In the genomic region with DNA sequence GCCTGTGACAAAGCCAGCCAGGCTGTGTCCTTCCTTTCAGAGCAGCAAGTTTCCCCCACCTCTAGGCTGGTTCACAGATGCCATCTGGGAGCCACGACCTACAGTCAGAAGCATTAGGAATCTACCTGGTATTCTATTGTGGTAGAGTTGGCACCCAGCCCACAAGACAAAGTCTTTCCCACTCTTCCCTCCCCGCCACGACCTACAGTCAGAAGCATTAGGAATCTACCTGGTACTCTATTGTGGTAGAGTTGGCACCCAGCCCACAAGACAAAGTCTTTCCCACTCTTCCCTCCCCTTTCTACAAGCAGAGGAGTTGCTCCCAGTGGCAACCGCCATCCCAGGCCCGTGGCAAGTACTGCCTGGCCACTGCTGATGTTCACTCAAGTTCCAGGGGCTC, we compare ENCODE assay signal across 18 cellular contexts.
"Had no signal": no experiment of that assay in that cellular context is flagged by ENCODE, and none has a peak within 500 bp of the region (broad histone marks: within the 10 kb centered on the region; RNA-seq: fewer than 3 reads in every experiment).

No MANE protein-coding gene starts in this region.

- H3K4me1 ChIP-seq: gastroesophageal sphincter, sigmoid colon, testis, uterus had no signal

- H3K27ac ChIP-seq: coronary artery, gastroesophageal sphincter, hepatocyte, sigmoid colon, testis, uterus had no signal

- H3K27me3 ChIP-seq: gastroesophageal sphincter, hepatocyte, sigmoid colon, testis, uterus had no signal

- H3K9me3 ChIP-seq: gastroesophageal sphincter, sigmoid colon, testis, uterus had no signal

- H3K4me3 ChIP-seq: coronary artery, gastroesophageal sphincter, hepatocyte, sigmoid colon, testis, uterus had no signal

- ATAC-seq: activated T-helper 17 cell treated with anti-CD3 and anti-CD28 coated beads, Interleukin-2, amount 50 U/mL, for 72 hours; gastroesophageal sphincter; left cardiac atrium; stimulated activated naive CD8-positive, alpha-beta T cell treated with anti-CD3 and anti-CD28 coated beads, Interleukin-15, amount 100 ng/mL, for 72 hours had no signal

- H3K4me3 Mint-ChIP-seq: activated naive CD4-positive, alpha-beta T cell treated with anti-CD3 and anti-CD28 coated beads for 36 hours; activated T-helper 17 cell treated with anti-CD3 and anti-CD28 coated beads, Interleukin-2, amount 50 U/mL, for 72 hours; natural killer cell treated with Interleukin-12 subunit alpha and Interleukin-12 subunit beta and Interleukin-15 and Interleukin-18, amount 100 ng/mL, for 72 hours; stimulated activated naive CD8-positive, alpha-beta T cell treated with anti-CD3 and anti-CD28 coated beads, Interleukin-15, amount 100 ng/mL, for 72 hours; T-helper 1 cell treated with Interleukin-12 subunit alpha and Interleukin-12 subunit beta and Interleukin-4 antibody, amounts not matched to agents 30 μg/mL and 1 μg/mL, for 36 hours had no signal

- H3K36me3 Mint-ChIP-seq: natural killer cell treated with Interleukin-12 subunit alpha and Interleukin-12 subunit beta and Interleukin-15 and Interleukin-18, amount 100 ng/mL, for 72 hours had no signal

- H3K4me1 Mint-ChIP-seq: activated T-helper 17 cell treated with anti-CD3 and anti-CD28 coated beads, Interleukin-2, amount 50 U/mL, for 72 hours; stimulated activated naive CD8-positive, alpha-beta T cell treated with anti-CD3 and anti-CD28 coated beads, Interleukin-15, amount 100 ng/mL, for 72 hours had no signal

- H3K9me3 Mint-ChIP-seq: activated naive CD4-positive, alpha-beta T cell treated with anti-CD3 and anti-CD28 coated beads for 36 hours; activated T-helper 17 cell treated with anti-CD3 and anti-CD28 coated beads, Interleukin-2, amount 50 U/mL, for 72 hours; stimulated activated naive CD8-positive, alpha-beta T cell treated with anti-CD3 and anti-CD28 coated beads, Interleukin-15, amount 100 ng/mL, for 72 hours; T-helper 1 cell treated with Interleukin-12 subunit alpha and Interleukin-12 subunit beta and Interleukin-4 antibody, amounts not matched to agents 30 μg/mL and 1 μg/mL, for 36 hours had no signal

- H3K36me3 ChIP-seq: gastroesophageal sphincter, sigmoid colon, uterus had no signal

- H3K27ac Mint-ChIP-seq: activated naive CD4-positive, alpha-beta T cell treated with anti-CD3 and anti-CD28 coated beads for 36 hours; activated T-helper 17 cell treated with anti-CD3 and anti-CD28 coated beads, Interleukin-2, amount 50 U/mL, for 72 hours; natural killer cell treated with Interleukin-12 subunit alpha and Interleukin-12 subunit beta and Interleukin-15 and Interleukin-18, amount 100 ng/mL, for 72 hours; progenitor cell of endocrine pancreas; stimulated activated naive CD8-positive, alpha-beta T cell treated with anti-CD3 and anti-CD28 coated beads, Interleukin-15, amount 100 ng/mL, for 72 hours; T-helper 1 cell treated with Interleukin-12 subunit alpha and Interleukin-12 subunit beta and Interleukin-4 antibody, amounts not matched to agents 30 μg/mL and 1 μg/mL, for 36 hours had no signal

- DNase-seq: activated CD4-positive, alpha-beta T cell treated with anti-CD3 and anti-CD28 coated beads for 48 hours; activated naive CD4-positive, alpha-beta T cell treated with anti-CD3 and anti-CD28 coated beads for 36 hours; central memory CD4-positive, alpha-beta T cell; effector CD4-positive, alpha-beta T cell; left cardiac atrium; occipital lobe; sigmoid colon; stimulated activated CD4-positive, alpha-beta T cell treated with anti-CD3 and anti-CD28 coated beads, Interleukin-4, amount 100 ng/mL, for 1 hour; stimulated activated naive CD8-positive, alpha-beta T cell treated with anti-CD3 and anti-CD28 coated beads, Interleukin-15, amount 100 ng/mL, for 72 hours; testis; uterus had no signal
